Comparison of ENCODE assay signal across 11 cellular contexts in the genomic region with DNA sequence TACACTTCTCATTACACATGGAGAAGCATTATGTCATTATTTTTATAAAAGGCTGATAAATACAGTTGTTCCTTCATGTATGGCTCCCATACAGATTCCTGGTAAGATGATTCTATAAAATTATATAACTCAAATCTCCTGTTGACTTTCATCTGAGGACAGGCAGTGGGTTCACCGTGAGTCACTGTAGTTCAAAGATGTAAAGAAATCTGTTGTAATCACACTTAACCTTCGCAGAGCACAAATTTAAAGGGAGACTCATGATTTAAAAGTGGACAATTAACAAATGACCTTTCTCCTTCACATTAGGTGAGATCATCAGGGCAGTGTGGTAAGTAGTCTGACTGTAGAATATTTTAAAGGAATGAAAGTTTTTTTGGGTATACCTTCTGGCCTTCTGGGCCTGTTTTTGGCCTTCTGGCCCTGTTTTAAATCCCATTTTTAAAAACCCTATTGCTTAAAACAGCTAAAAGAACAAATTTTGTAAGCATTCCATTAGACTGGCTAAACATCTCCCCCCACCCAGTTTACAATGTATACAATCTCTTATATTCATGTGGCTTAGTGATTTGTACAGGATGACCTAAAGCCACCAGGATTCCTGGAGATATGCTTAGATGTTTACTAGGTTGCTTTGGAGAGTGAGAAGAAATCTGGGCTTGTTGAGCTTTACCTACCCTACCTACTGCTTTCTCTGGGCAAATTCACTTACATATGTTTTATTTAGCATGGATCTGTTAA.
DNase-seq lines count a peak whose midpoint lies in the region; ATAC-seq, FAIRE-seq and TF ChIP-seq lines count a peak whose summit lies in the region.
"Had no signal": no experiment of that assay in that cellular context is flagged by ENCODE, and none has a peak within 500 bp of the region (broad histone marks: within the 10 kb centered on the region; RNA-seq: fewer than 3 reads in every experiment).

No MANE protein-coding gene starts in this region.

- H3K36me3 ChIP-seq in mesenchymal stem cell (ENCODE audit: control insufficient read depth in 1 of 2, insufficient read depth in 2 of 2, low read depth in 1 of 2, low read length in 2 of 2) = peaks cover 0 to 4% of the 10 kb centered on the region in 2 experiments

- H3K18ac ChIP-seq in mesenchymal stem cell (ENCODE audit: low read depth in 1 of 2, low read length in 2 of 2) = no peak overlapping the region

- H3K14ac ChIP-seq in mesenchymal stem cell (ENCODE audit: low read length in 2 of 2) = no peak overlapping the region

- H4K91ac ChIP-seq in mesenchymal stem cell (ENCODE audit: low read length) = no peak overlapping the region

- H3K4ac ChIP-seq in mesenchymal stem cell (ENCODE audit: low read depth in 1 of 2, low read length in 2 of 2) = no peak overlapping the region

- ATAC-seq in HG03460 (IDR thresholded peaks at IDR 0.05; ENCODE audit: unreplicated experiment) = no peak

- peak; percentile 98 for FAIRE-seq in A204.1 (lab: Jason Lieb, UNC)

- no peak overlapping the region for H2BK5ac ChIP-seq in mesenchymal stem cell (ENCODE audit: low read depth, low read length, poor library complexity, severe bottlenecking)

- no peaks in the 10 kb centered on the region for H3K9me3 ChIP-seq in mesenchymal stem cell (ENCODE audit: control insufficient read depth, low read length)

- peaks cover 4% of the 10 kb centered on the region for H3K4me1 ChIP-seq in mesenchymal stem cell (ENCODE audit: control insufficient read depth, insufficient read depth, low read depth, low read length)

- H3K79me1 ChIP-seq in mesenchymal stem cell (replicated peaks; ENCODE audit: low read length, poor library complexity, severe bottlenecking) = no peaks in the 10 kb centered on the region

- TF ChIP-seq CTCF in astrocyte of the spinal cord (IDR thresholded peaks at IDR 0.05; ENCODE audit: low read depth, low read length) = no peak

- 0% methylated on average over 1 of the region's 2 CpGs for whole genome bisulfite sequencing in mesenchymal stem cell

- H3K27ac ChIP-seq in mesenchymal stem cell (ENCODE audit: low read length, poor library complexity, severe bottlenecking) (peak overlapping the region; percentile 92), substantia nigra (ENCODE audit: low read depth, low read length, poor library complexity, severe bottlenecking) (no peak overlapping the region)
- H3K27ac ChIP-seq: epithelial cell of prostate had no signal

- H2BK15ac ChIP-seq in mesenchymal stem cell (ENCODE audit: low read depth, poor library complexity, severe bottlenecking) = no peak overlapping the region

- in situ Hi-C loops in astrocyte of the spinal cord (cut with HindIII; ENCODE audit: low sequenced_read_pairs) = no loop called here

- H2BK120ac ChIP-seq in mesenchymal stem cell (ENCODE audit: low read depth, low read length) = no peak overlapping the region

- no peak overlapping the region for H3K23ac ChIP-seq in mesenchymal stem cell (ENCODE audit: low read length in 2 of 2)

- no peak overlapping the region for H2BK12ac ChIP-seq in mesenchymal stem cell (ENCODE audit: low read length in 2 of 2)

- H2AFZ ChIP-seq in mesenchymal stem cell (ENCODE audit: low read depth, low read length) = no peak overlapping the region

- H2AK5ac ChIP-seq in mesenchymal stem cell (ENCODE audit: low read length, severe bottlenecking) = no peak overlapping the region

- H3K27me3 ChIP-seq in mesenchymal stem cell (ENCODE audit: control insufficient read depth in 1 of 2, insufficient read depth in 1 of 2, low read length in 2 of 2) = no peaks in the 10 kb centered on the region

- DNase-seq in HT-29 (ENCODE audit: low spot score) (peak; percentile 19), astrocyte of the spinal cord (ENCODE audit: low read depth, low spot score) (peak; percentile 38), mesenchymal stem cell (peak; percentile 40), DMS153 treated with DMSO at 0.1 percent for 48 hours (lab: John Stamatoyannopoulos, UW; ENCODE audit: unreplicated experiment) (no peak), substantia nigra (lab: John Stamatoyannopoulos, UW) (no peak), NCI-H446 (lab: John Stamatoyannopoulos, UW) (no peak)
- DNase-seq: activated CD8-positive, alpha-beta memory T cell treated with anti-CD3 and anti-CD28 coated beads for 24 hours; NCI-H446 treated with DMSO at 0.1 percent for 48 hours had no signal

- H3K9ac ChIP-seq in mesenchymal stem cell (ENCODE audit: low read length) = peak overlapping the region; percentile 72

- H3K4me2 ChIP-seq in mesenchymal stem cell (ENCODE audit: low read length, poor library complexity, severe bottlenecking) = no peak overlapping the region

- no peak overlapping the region for H4K8ac ChIP-seq in mesenchymal stem cell (ENCODE audit: low read length)

- H3K4me3 ChIP-seq in astrocyte of the spinal cord (ENCODE audit: low read depth, low read length) (no peak overlapping the region), mesenchymal stem cell (ENCODE audit: insufficient read depth in 1 of 2, low read depth in 1 of 2, low read length in 2 of 2) (no peak overlapping the region)

Comparison
In these comparisons a context has a peak if more than half of its experiments do, and no peak if none do; other contexts are left out.
1. DNase-seq: peak in HT-29 (single experiment), astrocyte of the spinal cord (single experiment) and mesenchymal stem cell (single experiment); none in DMS153 treated with DMSO at 0.1 percent for 48 hours (single experiment), substantia nigra (0 of 49) and NCI-H446 (0 of 2).